22 cellular contexts compared by ENCODE assay signal in genomic region chr19:366205-366783, GRCh38. TPM values are rescaled to one million over a fixed set of nuclear protein-coding genes. Genes with fewer than 3 reads are reported as not detected.
"Had no signal": no experiment of that assay in that cellular context is flagged by ENCODE, and none has a peak within 500 bp of the region (broad histone marks: within the 10 kb centered on the region; RNA-seq: fewer than 3 reads in every experiment).

No MANE protein-coding gene starts in this region.

- H3K4me1 Mint-ChIP-seq: central memory CD8-positive, alpha-beta T cell had no signal

- H3K36me3 ChIP-seq: stomach, thoracic aorta, transverse colon had no signal

- H3K9me3 Mint-ChIP-seq: central memory CD8-positive, alpha-beta T cell had no signal

- DNase-seq: effector memory CD4-positive, alpha-beta T cell; foreskin keratinocyte; left colon; left ventricle myocardium superior; mesenchymal stem cell; midbrain; nephron progenitor cell; psoas muscle; retina; stimulated activated CD4-positive, alpha-beta T cell treated with anti-CD3 and anti-CD28 coated beads, Interleukin-12 subunit alpha, Interleukin-12 subunit beta, amount 100 ng/mL, for 4 hours; stimulated activated naive CD4-positive, alpha-beta T cell; stomach; substantia nigra; transverse colon had no signal

- H3K9me3 ChIP-seq: psoas muscle, stomach, thoracic aorta, transverse colon had no signal

- H3K9ac ChIP-seq: parathyroid adenoma had no signal

- H3K27ac Mint-ChIP-seq: nephron progenitor cell had no signal

- H3K4me3 Mint-ChIP-seq: central memory CD8-positive, alpha-beta T cell; nephron progenitor cell had no signal

- H2AFZ ChIP-seq: hepatocyte, parathyroid adenoma had no signal

- H3K4me2 ChIP-seq: hepatocyte had no signal

- H3K4me3 ChIP-seq: hepatocyte, lung, psoas muscle, skin epidermis, stomach, thoracic aorta, transverse colon had no signal

- H3K27ac ChIP-seq: foreskin keratinocyte, hepatocyte, parathyroid adenoma, psoas muscle, skin epidermis, stomach, thoracic aorta, transverse colon had no signal

- H3K79me2 ChIP-seq: hepatocyte, parathyroid adenoma had no signal

- H3K4me1 ChIP-seq: foreskin keratinocyte, parathyroid adenoma, psoas muscle, stomach, transverse colon had no signal

- ATAC-seq: foreskin keratinocyte, left colon, left ventricle myocardium superior, psoas muscle, sciatic nerve had no signal

- H3K27me3 ChIP-seq: hepatocyte had no signal

RNA-seq across cellular contexts. Expression of gene C2CD4C, which starts 42.7 kb away (rescaled TPM):
- total RNA-seq: kidney epithelial cell had no signal
